Comparison of ENCODE assay signal across 8 cellular contexts in the genomic region with DNA sequence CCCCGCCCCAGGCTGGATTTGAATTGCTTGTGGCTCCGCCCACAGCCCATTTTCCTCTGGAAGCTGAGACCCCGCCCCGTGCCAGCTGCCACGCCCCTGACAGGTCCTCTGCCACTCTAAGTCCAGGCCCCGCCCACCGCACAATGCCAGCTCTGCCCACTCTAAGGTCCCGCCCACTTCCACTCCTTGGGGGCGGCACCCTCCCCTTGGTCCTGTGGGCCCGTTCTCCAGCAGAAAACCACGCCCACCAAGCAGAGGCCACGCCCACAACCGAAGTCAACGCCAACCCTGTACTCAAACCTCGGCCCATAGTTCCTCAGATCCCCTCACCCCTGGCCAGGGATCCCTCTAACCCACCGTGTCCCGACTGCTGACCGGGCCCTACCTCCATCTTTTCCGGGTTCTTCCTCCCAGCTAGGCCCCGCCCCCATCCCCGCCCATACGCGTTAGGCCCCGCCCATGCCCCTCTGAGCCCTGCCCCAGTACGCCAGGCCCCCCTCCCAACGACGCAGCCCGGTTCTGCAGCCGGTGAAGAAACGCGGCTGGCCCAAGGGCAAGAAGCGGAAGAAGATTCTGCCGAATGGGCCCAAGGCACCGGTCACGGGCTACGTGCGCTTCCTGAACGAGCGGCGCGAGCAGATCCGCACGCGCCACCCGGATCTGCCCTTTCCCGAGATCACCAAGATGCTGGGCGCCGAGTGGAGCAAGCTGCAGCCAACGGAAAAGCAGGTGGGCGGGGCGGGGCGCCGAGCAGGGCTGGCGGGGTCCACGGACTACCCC. TPM values are rescaled to one million over a fixed set of nuclear protein-coding genes. Genes with fewer than 3 reads are reported as not detected.
DNase-seq lines count a peak whose midpoint lies in the region; ATAC-seq and TF ChIP-seq lines count a peak whose summit lies in the region.

No MANE protein-coding gene starts in this region.

- no peak overlapping the region for H3K27ac ChIP-seq in IMR-90 (ENCODE audit: insufficient read depth, low read length)
- H3K27ac ChIP-seq in Panc1 (ENCODE audit: low read length) = no peak overlapping the region
- H3K27ac ChIP-seq in esophagus squamous epithelium = peak overlapping the region; percentile 86 to 98 (median 94)

- H3K9me1 ChIP-seq in IMR-90 (ENCODE audit: insufficient read depth, low read length) = peaks cover 4% of the 10 kb centered on the region

- dilution Hi-C loops in IMR-90 (cut with HindIII; ENCODE audit: low sequenced_read_pairs, unreplicated experiment) = no loop called here

- peak overlapping the region in 1 of 2 experiments; percentile 91; a peak in 2 of 4 replicates for H4K8ac ChIP-seq in IMR-90 (ENCODE audit: low read depth in 2 of 2, low read length in 2 of 2)

- H3K23ac ChIP-seq in IMR-90 (ENCODE audit: low read depth, low read length) = 0 out of 2 replicates have a peak overlapping the region, but pooled peaks have one; percentile 59

- peak overlapping the region; percentile 63 for H3K27ac Mint-ChIP-seq in Calu3 (ENCODE audit: unreplicated experiment)

- H3K4me2 ChIP-seq in IMR-90 (ENCODE audit: low read depth, low read length) = peak overlapping the region; percentile 87; the same call in 1 of the 2 replicates

- peaks cover 10% of the 10 kb centered on the region; the same call in 1 of the 2 replicates for H4K20me1 ChIP-seq in IMR-90 (ENCODE audit: insufficient read depth, low read length)

- no peaks in the 10 kb centered on the region for H3K27me3 ChIP-seq in IMR-90 (ENCODE audit: control insufficient read depth, insufficient read depth, low read length)
- H3K27me3 ChIP-seq in Panc1 (ENCODE audit: control insufficient read depth, insufficient read depth, low read length) = no peaks in the 10 kb centered on the region
- no peaks in the 10 kb centered on the region for H3K27me3 ChIP-seq in esophagus squamous epithelium

- peak overlapping the region; percentile 79 for H2AFZ ChIP-seq in IMR-90 (replicated peaks; ENCODE audit: low read length, poor library complexity)

- no peak overlapping the region for H2BK15ac ChIP-seq in IMR-90 (ENCODE audit: low read depth, low read length)

- H2AK5ac ChIP-seq in IMR-90 (ENCODE audit: low read depth, low read length) = peak overlapping the region; percentile 70

- no peak overlapping the region for H3K9ac ChIP-seq in IMR-90 (ENCODE audit: low read depth, low read length)

- WGBS in IMR-90 (ENCODE audit: extremely low coverage in 2 of 2, insufficient read length in 1 of 2), 2 experiments = 75% methylated on average over 25 of the region's 55 CpGs; no CpG with 5 or more reads in 1 of the 2 experiments
- 50 to 71% methylated on average over 22 to 36 of the region's 55 CpGs for WGBS in esophagus squamous epithelium, 2 donors

- H3K4me3 ChIP-seq in IMR-90 (ENCODE audit: insufficient read depth, low read depth, low read length) (peak overlapping the region; percentile 87), Panc1 (ENCODE audit: low read depth in 2 of 2, low read length in 2 of 2) (peak overlapping the region; percentile 74 to 82), esophagus squamous epithelium (peak overlapping the region; percentile 62 to 97 (median 80))

- H3K4me3 Mint-ChIP-seq in Calu3 (ENCODE audit: low read depth, unreplicated experiment) = peak overlapping the region; percentile 72

- intact Hi-C loops in Calu3 (cut with micrococcal nuclease; ENCODE audit: unreplicated experiment) = no loop called here
- intact Hi-C loops in IMR-90 (cut with micrococcal nuclease) = no loop called here
- intact Hi-C loops in Panc1 (cut with micrococcal nuclease; ENCODE audit: unreplicated experiment) = no loop called here
- intact Hi-C loops in esophagus squamous epithelium (cut with DNase I) = no loop called here

- CTCF ChIA-PET in Calu3 (lab: Charles Lee) (interaction anchor here (0.7 to 1.0 kb wide), 2 partner anchors 29 to 100 kb away, joined by 3 to 4 read pairs; no protein-coding TSS in a partner anchor), IMR-90 (lab: Yijun Ruan, JAX) (interaction anchor here (0.6 kb wide), 1 partner anchor 690 kb away, joined by 6 read pairs; no protein-coding TSS in a partner anchor), Panc1 (lab: Charles Lee) (no interaction called here)

- ATAC-seq in IMR-90 (ENCODE audit: low read depth) = peak; percentile 65
- ATAC-seq in Panc1 = peak; percentile 69
- no peak for ATAC-seq in HG02623 (IDR thresholded peaks at IDR 0.05; ENCODE audit: unreplicated experiment)

- peak overlapping the region; percentile 30 for H2BK5ac ChIP-seq in IMR-90 (ENCODE audit: low read depth, low read length, poor library complexity, severe bottlenecking)

- BruUV-seq in Calu3 (replicated peaks; lab: Mats Ljungman, UMichigan) (no TSS peak), IMR-90 (replicated peaks; lab: Mats Ljungman, UMichigan) (no TSS peak), Panc1 (replicated peaks; lab: Mats Ljungman, UMichigan) (no TSS peak)

- H3K4ac ChIP-seq in IMR-90 (ENCODE audit: low read depth, low read length) = no peak overlapping the region

- TF ChIP-seq RAD21 in IMR-90 (IDR thresholded peaks at IDR 0.05; ENCODE audit: low read length) = no peak

- no peak overlapping the region for H3K56ac ChIP-seq in IMR-90 (ENCODE audit: extremely low read depth, insufficient read depth, low read length)

- H3K9me3 ChIP-seq in IMR-90 (ENCODE audit: control insufficient read depth, insufficient read depth, low read length) (no peaks in the 10 kb centered on the region), Panc1 (ENCODE audit: control insufficient read depth, insufficient read depth, low read depth, low read length) (no peaks in the 10 kb centered on the region), esophagus squamous epithelium (no peaks in the 10 kb centered on the region)

- DNase-seq in Calu3 (peak; percentile 90), IMR-90 (peak; percentile 93), Panc1 (ENCODE audit: low read depth, low spot score) (peak; percentile 55), esophagus squamous epithelium (lab: John Stamatoyannopoulos, UW) (peak; percentile 69), myocyte (ENCODE audit: low read depth) (peak; percentile 90)
- DNase-seq in activated T-cell treated with anti-CD3 and anti-CD28 coated beads, Interleukin-2, amount 50 U/mL, for 48 hours = peak; percentile 96 to 97
- peak; percentile 64 for DNase-seq in stimulated activated CD8-positive, alpha-beta memory T cell treated with anti-CD3 and anti-CD28 coated beads, Interleukin-7, amount 100 ng/mL, for 24 hours (ENCODE audit: low read depth)

- POLR2A ChIA-PET in IMR-90 (lab: Charles Lee; ENCODE audit: unreplicated experiment) = interaction anchor here (0.9 kb wide), 1 partner anchor 897 kb away, joined by 3 read pairs; no protein-coding TSS in a partner anchor
- POLR2A ChIA-PET in Panc1 (lab: Charles Lee) = no interaction called here

- peak overlapping the region; percentile 48; the same call in 1 of the 2 replicates for H4K5ac ChIP-seq in IMR-90 (ENCODE audit: low read depth, low read length)

- peaks cover 45% of the 10 kb centered on the region for H3K36me3 Mint-ChIP-seq in Calu3 (ENCODE audit: insufficient read depth, unreplicated experiment)

- H3K14ac ChIP-seq in IMR-90 (replicated peaks; ENCODE audit: low read depth, low read length) = no peak overlapping the region

- peaks cover 7 to 22% of the 10 kb centered on the region in 2 experiments; a peak in 3 of 4 replicates for H3K79me1 ChIP-seq in IMR-90 (ENCODE audit: low read depth in 1 of 2, low read length in 2 of 2)

- no peak overlapping the region for H3K18ac ChIP-seq in IMR-90 (ENCODE audit: low read depth, low read length)

- no peak overlapping the region; the same call in 1 of the 2 replicates for H4K91ac ChIP-seq in IMR-90 (ENCODE audit: insufficient read depth, low read depth, low read length)

- H2BK120ac ChIP-seq in IMR-90 (ENCODE audit: low read depth, low read length) = no peak overlapping the region

- H3K4me1 ChIP-seq in IMR-90 (ENCODE audit: control insufficient read depth, insufficient read depth, low read length) (no peaks in the 10 kb centered on the region), Panc1 (ENCODE audit: control insufficient read depth, insufficient read depth, low read length) (peaks cover 4% of the 10 kb centered on the region; the same call in 1 of the 2 replicates), esophagus squamous epithelium (peaks cover 27 to 67% (median 31%) of the 10 kb centered on the region in 3 donors)

- H3K9me3 Mint-ChIP-seq in Calu3 (ENCODE audit: low read depth, unreplicated experiment) = no peaks in the 10 kb centered on the region

- TF ChIP-seq POLR2A in IMR-90 (IDR thresholded peaks at IDR 0.05; ENCODE audit: low read depth, low read length) (no peak), esophagus squamous epithelium (IDR thresholded peaks at IDR 0.05) (no peak)

- no peaks in the 10 kb centered on the region for H3K27me3 Mint-ChIP-seq in Calu3 (ENCODE audit: unreplicated experiment)

- TF ChIP-seq CTCF in Calu3 (IDR thresholded peaks at IDR 0.05; ENCODE audit: unreplicated experiment) (no peak), IMR-90 (conservative IDR thresholded peaks at IDR 0.05; ENCODE audit: low read depth, low read length) (no peak), Panc1 (IDR thresholded peaks at IDR 0.05) (no peak), esophagus squamous epithelium (IDR thresholded peaks at IDR 0.05) (no peak)

- peaks cover 15% of the 10 kb centered on the region; the same call in 1 of the 2 replicates for H3K36me3 ChIP-seq in IMR-90 (ENCODE audit: control insufficient read depth, insufficient read depth, low read length)
- peaks cover 4% of the 10 kb centered on the region; the same call in 1 of the 2 replicates for H3K36me3 ChIP-seq in Panc1 (ENCODE audit: control insufficient read depth, insufficient read depth, low read length)
- H3K36me3 ChIP-seq in esophagus squamous epithelium = peaks cover 0 to 14% (median 3%) of the 10 kb centered on the region in 3 donors

- no peak overlapping the region for H2BK20ac ChIP-seq in IMR-90 (ENCODE audit: low read depth, low read length)

- H3K4me1 Mint-ChIP-seq in Calu3 (ENCODE audit: low read depth, unreplicated experiment) = no peaks in the 10 kb centered on the region

- H2AK9ac ChIP-seq in IMR-90 (replicated peaks; ENCODE audit: low read depth, low read length, poor library complexity) = peak overlapping the region; percentile 33

- in situ Hi-C loops in IMR-90 (cut with MboI; ENCODE audit: low sequenced_read_pairs) = no loop called here
- in situ Hi-C loops in Panc1 (cut with HindIII; ENCODE audit: low pct_unique_long_range_greater_than_20kb, low sequenced_read_pairs) = no loop called here

RNA-seq across cellular contexts. Expression of a gene that starts 1.3 kb away (rescaled TPM):
- total RNA-seq in Calu3 (2022) (58.1 and 58.4 TPM in 2 replicates), IMR-90 (2012; rRNA removed) (57.5 and 59.4 TPM in 2 replicates), Panc1 (2021; ENCODE audit: unreplicated experiment) (74.7 TPM), esophagus squamous epithelium (10 to 100 TPM; 56.1 to 77.6 (median 76.9) TPM), myocyte (99.9 and 102 TPM in 2 replicates)
- 63.8 and 76.9 TPM in 2 replicates for polyA plus RNA-seq in IMR-90 (2012; rRNA removed)
- 51.1 and 68.0 TPM in 2 replicates for polyA plus RNA-seq in IMR-90 (2012; cell fraction: cytosol; rRNA removed)
- polyA plus RNA-seq in IMR-90 (2012; cell fraction: nucleus; rRNA removed; ENCODE audit: low replicate concordance) = 196 and 342 TPM in 2 replicates
- 113 TPM for polyA plus RNA-seq in Panc1 (2012; ENCODE audit: insufficient read length)
- 73.9 TPM for polyA plus RNA-seq in myocyte (2012)

RNA-seq across cellular contexts. Expression of a gene that starts 11.2 kb away (rescaled TPM):
- not detected in 2 replicates for total RNA-seq in Calu3 (2022)
- under 0.01 TPM in 2 replicates for total RNA-seq in IMR-90 (2012; rRNA removed)
- polyA plus RNA-seq in IMR-90 (2012; rRNA removed) = 0.36 and 0.42 TPM in 2 replicates
- 0.15 and 0.29 TPM in 2 replicates for polyA plus RNA-seq in IMR-90 (2012; cell fraction: cytosol; rRNA removed)
- polyA plus RNA-seq in IMR-90 (2012; cell fraction: nucleus; rRNA removed; ENCODE audit: low replicate concordance) = 2.3 and 2.5 TPM in 2 replicates
- total RNA-seq in Panc1 (2021; ENCODE audit: unreplicated experiment) = 0.92 TPM
- 1.3 TPM for polyA plus RNA-seq in Panc1 (2012; ENCODE audit: insufficient read length)
- total RNA-seq in esophagus squamous epithelium = under 1 TPM; 0.18 to 0.76 (median 0.22) TPM
- 0.19 and 0.31 TPM in 2 replicates for total RNA-seq in myocyte
- polyA plus RNA-seq in myocyte (2012) = 0.08 TPM

RNA-seq across cellular contexts. Expression of a gene that starts 16.7 kb away (rescaled TPM):
- total RNA-seq in Calu3 (2022) = 95.2 and 105 TPM in 2 replicates
- total RNA-seq in IMR-90 (2012; rRNA removed) = 20.4 and 25.0 TPM in 2 replicates
- 77.2 and 85.1 TPM in 2 replicates for polyA plus RNA-seq in IMR-90 (2012; rRNA removed)
- 78.7 and 92.2 TPM in 2 replicates for polyA plus RNA-seq in IMR-90 (2012; cell fraction: cytosol; rRNA removed)
- polyA plus RNA-seq in IMR-90 (2012; cell fraction: nucleus; rRNA removed; ENCODE audit: low replicate concordance) = 159 and 406 TPM in 2 replicates
- total RNA-seq in Panc1 (2021; ENCODE audit: unreplicated experiment) = 98.8 TPM
- polyA plus RNA-seq in Panc1 (2012; ENCODE audit: insufficient read length) = 140 TPM
- 10 to 100 TPM; 22.5 to 50.4 (median 37.3) TPM for total RNA-seq in esophagus squamous epithelium
- total RNA-seq in myocyte = 107 and 146 TPM in 2 replicates
- 109 TPM for polyA plus RNA-seq in myocyte (2012)

RNA-seq across cellular contexts. Expression of a gene that starts 32.6 kb away (rescaled TPM):
- total RNA-seq in Calu3 (2022) = 0.20 and 0.24 TPM in 2 replicates
- 0.28 and 0.36 TPM in 2 replicates for total RNA-seq in IMR-90 (2012; rRNA removed)
- 2.3 and 3.6 TPM in 2 replicates for polyA plus RNA-seq in IMR-90 (2012; rRNA removed)
- polyA plus RNA-seq in IMR-90 (2012; cell fraction: cytosol; rRNA removed) = 2.4 and 4.4 TPM in 2 replicates
- polyA plus RNA-seq in IMR-90 (2012; cell fraction: nucleus; rRNA removed; ENCODE audit: low replicate concordance) = 1.2 and 4.5 TPM in 2 replicates
- total RNA-seq in Panc1 (2021; ENCODE audit: unreplicated experiment) = 5.2 TPM
- polyA plus RNA-seq in Panc1 (2012; ENCODE audit: insufficient read length) = 7.1 TPM
- 1 to 10 TPM in 1 of 4 donors, under 1 TPM in 3; 0.23 to 1.3 (median 0.45) TPM for total RNA-seq in esophagus squamous epithelium
- 0.16 and 0.26 TPM in 2 replicates for total RNA-seq in myocyte
- polyA plus RNA-seq in myocyte (2012) = 0.21 TPM

RNA-seq across cellular contexts. Expression of a gene that starts 35.1 kb away (rescaled TPM):
- total RNA-seq in Calu3 (2022) = 1.4 and 2.7 TPM in 2 replicates
- not detected in 2 replicates for total RNA-seq in IMR-90 (2012; rRNA removed)
- polyA plus RNA-seq in IMR-90 (2012; rRNA removed) = not detected in 2 replicates
- polyA plus RNA-seq in IMR-90 (2012; cell fraction: cytosol; rRNA removed) = not detected in 2 replicates
- 0.36 and 0.60 TPM in 2 replicates for polyA plus RNA-seq in IMR-90 (2012; cell fraction: nucleus; rRNA removed; ENCODE audit: low replicate concordance)
- not detected for total RNA-seq in Panc1 (2021; ENCODE audit: unreplicated experiment)
- 8.4 TPM for polyA plus RNA-seq in Panc1 (2012; ENCODE audit: insufficient read length)
- under 1 TPM in 1 of 4 donors, not detected in 3; 0.95 TPM for total RNA-seq in esophagus squamous epithelium
- total RNA-seq in myocyte = not detected in 2 replicates
- 3.7 TPM for polyA plus RNA-seq in myocyte (2012)

Comparison
In these comparisons a context has a peak if more than half of its experiments do, and no peak if none do; other contexts are left out.
1. H3K27ac ChIP-seq: peak in esophagus squamous epithelium (4 of 4); none in IMR-90 (single experiment) and Panc1 (single experiment).
2. Peak in every context shown above with its lines, with median percentiles within 50 percentile points of each other: DNase-seq and H3K4me3 ChIP-seq.